In genomic region chr22:25482868-25483639, GRCh38 we compare ENCODE assay signal across 13 cellular contexts.
DNase-seq lines count a peak whose midpoint lies in the region; ATAC-seq and TF ChIP-seq lines count a peak whose summit lies in the region.
"Had no signal": no experiment of that assay in that cellular context is flagged by ENCODE, and none has a peak within 500 bp of the region (broad histone marks: within the 10 kb centered on the region; RNA-seq: fewer than 3 reads in every experiment).

No MANE protein-coding gene starts in this region.

- no peak for DNase-seq in T-helper 1 cell
- peak; percentile 77 for DNase-seq in NCI-H446 treated with DMSO at 0.1 percent for 48 hours (lab: John Stamatoyannopoulos, UW)
- peak; percentile 45 for DNase-seq in globus pallidus (ENCODE audit: low spot score)
- DNase-seq in putamen (ENCODE audit: low spot score): peak; percentile 52
- no peak for DNase-seq in coronary artery (ENCODE audit: low spot score)
- no peak for DNase-seq in osteoblast (ENCODE audit: insufficient read length, low spot score, missing footprints)
- DNase-seq: activated CD4-positive, alpha-beta T cell treated with anti-CD3 and anti-CD28 coated beads for 48 hours; NCI-H510A treated with DMSO at 0.1 percent for 48 hours; ovary; upper lobe of left lung had no signal

- no peak overlapping the region for H2AFZ ChIP-seq in osteoblast (ENCODE audit: low read length)

- no peaks in the 10 kb centered on the region for H3K79me2 ChIP-seq in osteoblast (ENCODE audit: insufficient read depth, low read length)

- peaks cover 5% of the 10 kb centered on the region for H3K4me1 ChIP-seq in osteoblast (ENCODE audit: insufficient read depth, low read length)

- peaks cover 31% of the 10 kb centered on the region for H3K36me3 Mint-ChIP-seq in T-helper 1 cell treated with Interleukin-12 subunit alpha and Interleukin-12 subunit beta and Interleukin-4 antibody, amounts not matched to agents 30 μg/mL and 1 μg/mL, for 36 hours (ENCODE audit: low read depth)

- TF ChIP-seq CTCF in coronary artery (IDR thresholded peaks at IDR 0.05) (no peak), osteoblast (IDR thresholded peaks at IDR 0.05; ENCODE audit: extremely low read depth, low read depth, low read length) (no peak)

- H3K27me3 ChIP-seq in osteoblast (ENCODE audit: insufficient read depth, low read length): no peaks in the 10 kb centered on the region
- H3K27me3 ChIP-seq: ovary, upper lobe of left lung had no signal

- peaks cover 10% of the 10 kb centered on the region for H3K36me3 ChIP-seq in osteoblast (ENCODE audit: insufficient read depth, low read length)
- H3K36me3 ChIP-seq: ovary had no signal

- H3K27ac Mint-ChIP-seq in T-helper 1 cell treated with Interleukin-12 subunit alpha and Interleukin-12 subunit beta and Interleukin-4 antibody, amounts not matched to agents 30 μg/mL and 1 μg/mL, for 36 hours: peak overlapping the region; percentile 10

- H3K4me3 ChIP-seq in coronary artery (no peak overlapping the region), osteoblast (ENCODE audit: insufficient read depth, low read length) (no peak overlapping the region)
- H3K4me3 ChIP-seq: A549, ovary, upper lobe of left lung had no signal

- H3K4me1 Mint-ChIP-seq in T-helper 1 cell treated with Interleukin-12 subunit alpha and Interleukin-12 subunit beta and Interleukin-4 antibody, amounts not matched to agents 30 μg/mL and 1 μg/mL, for 36 hours (ENCODE audit: low read depth): peaks cover 31% of the 10 kb centered on the region

- H4K20me1 ChIP-seq in osteoblast (ENCODE audit: insufficient read depth, low read length): peaks cover 6% of the 10 kb centered on the region

- ATAC-seq in HG03378 (IDR thresholded peaks at IDR 0.05; ENCODE audit: unreplicated experiment): no peak

- H3K27ac ChIP-seq in coronary artery (no peak overlapping the region), osteoblast (ENCODE audit: low read depth, low read length) (no peak overlapping the region)
- H3K27ac ChIP-seq: A549, ovary, upper lobe of left lung had no signal

- H3K9me3 Mint-ChIP-seq in T-helper 1 cell treated with Interleukin-12 subunit alpha and Interleukin-12 subunit beta and Interleukin-4 antibody, amounts not matched to agents 30 μg/mL and 1 μg/mL, for 36 hours: peaks cover 4% of the 10 kb centered on the region

- no peaks in the 10 kb centered on the region for H3K9me3 ChIP-seq in osteoblast (ENCODE audit: low read depth, low read length)
- H3K9me3 ChIP-seq: A549, ovary, upper lobe of left lung had no signal

- H3K27me3 Mint-ChIP-seq in T-helper 1 cell treated with Interleukin-12 subunit alpha and Interleukin-12 subunit beta and Interleukin-4 antibody, amounts not matched to agents 30 μg/mL and 1 μg/mL, for 36 hours (ENCODE audit: low read depth): no peaks in the 10 kb centered on the region

- H3K4me2 ChIP-seq in osteoblast (ENCODE audit: insufficient read depth, low read length): no peak overlapping the region
- H3K4me2 ChIP-seq: A549 had no signal

- no peak overlapping the region for H3K4me3 Mint-ChIP-seq in T-helper 1 cell treated with Interleukin-12 subunit alpha and Interleukin-12 subunit beta and Interleukin-4 antibody, amounts not matched to agents 30 μg/mL and 1 μg/mL, for 36 hours

Comparison
In these comparisons a context has a peak if more than half of its experiments do, and no peak if none do; other contexts are left out.
1. DNase-seq: peak in NCI-H446 treated with DMSO at 0.1 percent for 48 hours (single experiment), globus pallidus (single experiment) and putamen (single experiment); none in T-helper 1 cell (0 of 5), coronary artery (single experiment) and osteoblast (single experiment).